Comparison of ENCODE assay signal across 17 cellular contexts in the genomic region with DNA sequence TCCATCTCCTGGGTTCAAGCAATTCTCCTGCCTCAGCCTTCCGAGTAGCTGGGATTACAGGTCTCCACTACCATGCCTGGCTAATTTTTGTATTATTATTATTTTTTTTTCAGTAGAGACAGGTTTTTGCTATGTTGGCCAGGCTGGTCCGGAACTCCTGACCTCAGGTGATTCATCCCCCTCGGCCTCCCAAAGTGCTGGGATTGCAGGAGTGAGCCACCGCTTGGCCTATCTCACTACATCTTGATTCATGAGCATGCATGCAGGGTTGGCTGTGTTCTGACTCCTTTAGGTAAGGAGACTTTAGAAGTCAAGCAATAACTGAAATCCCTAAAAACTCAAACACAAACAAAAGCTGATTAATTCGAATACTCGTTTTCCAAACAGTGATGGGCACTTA.
"Had no signal": no experiment of that assay in that cellular context is flagged by ENCODE, and none has a peak within 500 bp of the region (broad histone marks: within the 10 kb centered on the region; RNA-seq: fewer than 3 reads in every experiment).

No MANE protein-coding gene starts in this region.

- H3K36me3 Mint-ChIP-seq: activated CD4-positive, alpha-beta memory T cell treated with anti-CD3 and anti-CD28 coated beads for 36 hours; activated naive CD8-positive, alpha-beta T cell treated with anti-CD3 and anti-CD28 coated beads, Interleukin-2, amount 10 ng/mL, durations not matched to agents 7 days and 5 days; immature natural killer cell; stimulated activated naive B cell treated with anti-CD40 and anti-IgM and Interleukin-4, amounts not matched to agents 10 μg/mL and 1 μg/mL and 100 μg/mL, for 72 hours had no signal

- H3K4me1 Mint-ChIP-seq: activated naive CD8-positive, alpha-beta T cell treated with anti-CD3 and anti-CD28 coated beads, Interleukin-2, amount 10 ng/mL, durations not matched to agents 7 days and 5 days; immature natural killer cell; nephron; stimulated activated naive B cell treated with anti-CD40 and anti-IgM and Interleukin-4, amounts not matched to agents 10 μg/mL and 1 μg/mL and 100 μg/mL, for 72 hours had no signal

- H3K36me3 ChIP-seq: right lobe of liver, spleen, transverse colon had no signal

- H3K27me3 ChIP-seq: right lobe of liver, spleen, transverse colon had no signal

- H3K9me3 Mint-ChIP-seq: activated CD4-positive, alpha-beta memory T cell treated with anti-CD3 and anti-CD28 coated beads for 36 hours; activated naive CD8-positive, alpha-beta T cell treated with anti-CD3 and anti-CD28 coated beads, Interleukin-2, amount 10 ng/mL, durations not matched to agents 7 days and 5 days; nephron; stimulated activated naive B cell treated with anti-CD40 and anti-IgM and Interleukin-4, amounts not matched to agents 10 μg/mL and 1 μg/mL and 100 μg/mL, for 72 hours had no signal

- DNase-seq: activated CD4-positive, alpha-beta memory T cell treated with anti-CD3 and anti-CD28 coated beads for 36 hours; activated gamma-delta T cell treated with Interleukin-2 at 50 U/mL for 16 hours; activated naive CD8-positive, alpha-beta T cell treated with anti-CD3 and anti-CD28 coated beads, Interleukin-2, amount 10 ng/mL, durations not matched to agents 7 days and 5 days; activated T-cell treated with anti-CD3 and anti-CD28 coated beads, Interleukin-2, amount 50 U/mL, for 48 hours; central memory CD4-positive, alpha-beta T cell; effector memory CD4-positive, alpha-beta T cell; immature natural killer cell; occipital lobe; psoas muscle; right lobe of liver; spleen; stimulated activated CD4-positive, alpha-beta T cell treated with anti-CD3 and anti-CD28 coated beads, Interleukin-2, amount 100 ng/mL, for 24 hours; stimulated activated naive B cell treated with anti-CD40 and anti-IgM and Interleukin-4, amounts not matched to agents 10 μg/mL and 1 μg/mL and 100 μg/mL, for 72 hours; substantia nigra; transverse colon had no signal

- H3K9me3 ChIP-seq: psoas muscle, right lobe of liver, spleen, transverse colon had no signal

- H3K27me3 Mint-ChIP-seq: activated CD4-positive, alpha-beta memory T cell treated with anti-CD3 and anti-CD28 coated beads for 36 hours; activated naive CD8-positive, alpha-beta T cell treated with anti-CD3 and anti-CD28 coated beads, Interleukin-2, amount 10 ng/mL, durations not matched to agents 7 days and 5 days; stimulated activated naive B cell treated with anti-CD40 and anti-IgM and Interleukin-4, amounts not matched to agents 10 μg/mL and 1 μg/mL and 100 μg/mL, for 72 hours had no signal

- H3K4me3 ChIP-seq: coronary artery, psoas muscle, right lobe of liver, spleen, transverse colon had no signal

- ATAC-seq: psoas muscle; right lobe of liver; stimulated activated naive B cell treated with anti-CD40 and anti-IgM and Interleukin-4, amounts not matched to agents 10 μg/mL and 1 μg/mL and 100 μg/mL, for 72 hours had no signal

- H3K4me3 Mint-ChIP-seq: activated CD4-positive, alpha-beta memory T cell treated with anti-CD3 and anti-CD28 coated beads for 36 hours; activated naive CD8-positive, alpha-beta T cell treated with anti-CD3 and anti-CD28 coated beads, Interleukin-2, amount 10 ng/mL, durations not matched to agents 7 days and 5 days; immature natural killer cell; nephron; stimulated activated naive B cell treated with anti-CD40 and anti-IgM and Interleukin-4, amounts not matched to agents 10 μg/mL and 1 μg/mL and 100 μg/mL, for 72 hours had no signal

- H3K27ac ChIP-seq: coronary artery, psoas muscle, right lobe of liver, spleen, transverse colon had no signal

- H3K27ac Mint-ChIP-seq: activated CD4-positive, alpha-beta memory T cell treated with anti-CD3 and anti-CD28 coated beads for 36 hours; activated naive CD8-positive, alpha-beta T cell treated with anti-CD3 and anti-CD28 coated beads, Interleukin-2, amount 10 ng/mL, durations not matched to agents 7 days and 5 days; immature natural killer cell; nephron; stimulated activated naive B cell treated with anti-CD40 and anti-IgM and Interleukin-4, amounts not matched to agents 10 μg/mL and 1 μg/mL and 100 μg/mL, for 72 hours had no signal

- H3K4me1 ChIP-seq: psoas muscle, right lobe of liver, spleen, transverse colon had no signal
